In the genomic region with DNA sequence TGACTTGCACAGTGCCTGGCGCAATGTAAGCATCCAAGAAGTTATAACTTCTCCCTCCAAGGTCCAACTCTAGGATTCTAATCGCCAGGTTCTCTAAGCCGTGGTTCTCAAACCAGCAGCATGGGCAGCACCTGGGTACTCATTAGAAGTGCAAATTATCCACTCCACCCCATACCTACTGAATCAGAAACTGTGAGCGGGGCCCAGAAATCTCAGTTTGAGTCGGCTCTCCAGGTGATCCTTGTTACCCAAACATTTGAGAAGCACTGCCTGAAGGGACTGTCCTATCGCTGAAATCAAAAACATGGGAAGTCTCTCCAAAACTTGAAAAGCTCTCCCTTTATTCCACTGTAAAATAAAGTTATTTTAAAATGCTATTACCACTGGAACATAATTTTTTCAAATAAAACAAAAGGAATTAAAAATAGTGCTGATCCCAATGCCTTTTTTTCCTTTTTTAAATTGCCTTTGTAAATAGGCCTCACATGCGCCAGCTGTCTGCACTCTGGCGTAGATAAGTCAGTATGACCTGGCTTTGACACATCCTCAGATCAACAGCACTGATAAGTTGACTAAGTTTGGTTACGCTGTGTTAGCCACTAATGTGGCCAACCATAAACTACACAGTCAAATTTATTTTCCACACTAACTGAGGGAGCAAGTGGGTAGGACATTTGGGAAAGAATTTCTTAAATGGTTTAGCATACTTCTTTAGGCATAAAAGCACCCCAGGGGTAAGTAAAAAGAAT, we compare ENCODE assay signal across 8 cellular contexts. TPM values are rescaled to one million over a fixed set of nuclear protein-coding genes. Genes with fewer than 3 reads are reported as not detected.
A peak's percentile ranks its signal among the peaks of the same experiment; 100 is the strongest.
DNase-seq lines count a peak whose midpoint lies in the region; ATAC-seq and TF ChIP-seq lines count a peak whose summit lies in the region.

No MANE protein-coding gene starts in this region.

- WGBS in gastroesophageal sphincter (ENCODE audit: low coverage in 1 of 2), 2 donors, result 75 to 95% methylated on average over 4 to 7 of the region's 9 CpGs

- no peak for TF ChIP-seq POLR2A in gastroesophageal sphincter (IDR thresholded peaks at IDR 0.05)

- H3K36me3 Mint-ChIP-seq in activated naive CD4-positive, alpha-beta T cell treated with anti-CD3 and anti-CD28 coated beads, Interleukin-2, amount 50 U/mL, for 72 hours, result no peaks in the 10 kb centered on the region

- H2AFZ ChIP-seq in KMS-11 (ENCODE audit: low read depth), result no peak overlapping the region; the same call in 1 of the 2 replicates

- no peaks in the 10 kb centered on the region for H3K9me3 Mint-ChIP-seq in activated naive CD4-positive, alpha-beta T cell treated with anti-CD3 and anti-CD28 coated beads, Interleukin-2, amount 50 U/mL, for 72 hours

- H3K9ac ChIP-seq in KMS-11, result no peak overlapping the region

- H3K27ac Mint-ChIP-seq in activated naive CD4-positive, alpha-beta T cell treated with anti-CD3 and anti-CD28 coated beads, Interleukin-2, amount 50 U/mL, for 72 hours, result no peak overlapping the region

- H4K20me1 ChIP-seq in KMS-11 (ENCODE audit: insufficient read depth), result no peaks in the 10 kb centered on the region

- no peak overlapping the region for H3K27ac ChIP-seq in KMS-11
- H3K27ac ChIP-seq in gastroesophageal sphincter, result no peak overlapping the region

- H3K9me3 ChIP-seq in mucosa of descending colon (no peaks in the 10 kb centered on the region), gastroesophageal sphincter (no peaks in the 10 kb centered on the region)

- intact Hi-C loops in mucosa of descending colon (cut with DNase I, micrococcal nuclease) (no loop called here), posterior vena cava (cut with DNase I) (no loop called here)

- no peaks in the 10 kb centered on the region for H3K79me2 ChIP-seq in KMS-11 (ENCODE audit: insufficient read depth, low read depth)

- TF ChIP-seq CTCF in KMS-11 (conservative IDR thresholded peaks at IDR 0.05; ENCODE audit: low read depth, low read length) (no peak), mucosa of descending colon (IDR thresholded peaks at IDR 0.05) (no peak), gastroesophageal sphincter (IDR thresholded peaks at IDR 0.05) (no peak)

- H3K36me3 ChIP-seq in KMS-11 (ENCODE audit: insufficient read depth), result no peaks in the 10 kb centered on the region
- H3K36me3 ChIP-seq in mucosa of descending colon (ENCODE audit: low read depth), result no peaks in the 10 kb centered on the region
- H3K36me3 ChIP-seq in gastroesophageal sphincter, result no peaks in the 10 kb centered on the region

- DNase-seq in EL (peak; percentile 80), mucosa of descending colon (peak in 1 of 3 donors; percentile 60), D341Med (ENCODE audit: low spot score) (no peak), posterior vena cava (ENCODE audit: low spot score) (no peak)
- DNase-seq in activated naive CD4-positive, alpha-beta T cell treated with anti-CD3 and anti-CD28 coated beads, Interleukin-2, amount 50 U/mL, for 72 hours (ENCODE audit: low spot score in 2 of 2), result no peak

- H3K4me3 ChIP-seq in KMS-11 (IDR thresholded peaks at IDR 0.05; ENCODE audit: insufficient read depth, low read depth, low read length) (no peak overlapping the region), mucosa of descending colon (no peak overlapping the region), gastroesophageal sphincter (no peak overlapping the region)

- ATAC-seq in activated naive CD4-positive, alpha-beta T cell treated with anti-CD3 and anti-CD28 coated beads, Interleukin-2, amount 50 U/mL, for 72 hours, result peak; percentile 76 to 98
- ATAC-seq in mucosa of descending colon, result peak; percentile 87
- no peak for ATAC-seq in gastroesophageal sphincter
- no peak for ATAC-seq in GM21390 (IDR thresholded peaks at IDR 0.05; ENCODE audit: unreplicated experiment)

- no peaks in the 10 kb centered on the region for H3K27me3 ChIP-seq in KMS-11 (ENCODE audit: insufficient read depth, low read depth)
- H3K27me3 ChIP-seq in gastroesophageal sphincter, result no peaks in the 10 kb centered on the region

- H3K4me1 ChIP-seq in KMS-11 (ENCODE audit: low read depth, poor library complexity, severe bottlenecking) (peaks cover 27% of the 10 kb centered on the region), mucosa of descending colon (ENCODE audit: low read depth) (peaks cover 24% of the 10 kb centered on the region), gastroesophageal sphincter (no peaks in the 10 kb centered on the region)

- no peak for TF ChIP-seq EP300 in gastroesophageal sphincter (IDR thresholded peaks at IDR 0.05)

- peak overlapping the region; percentile 48 for H3K4me2 ChIP-seq in KMS-11

RNA-seq across cellular contexts. Expression of a gene that starts 8.4 kb away (rescaled TPM):
- total RNA-seq in activated naive CD4-positive, alpha-beta T cell treated with anti-CD3 and anti-CD28 coated beads, Interleukin-2, amount 50 U/mL, for 72 hours, result 10 to 100 TPM; 23.9 to 43.6 TPM
- 10 to 100 TPM; 27.1 to 30.9 (median 27.4) TPM for total RNA-seq in mucosa of descending colon
- total RNA-seq in posterior vena cava, result 10 to 100 TPM; 25.1 to 25.4 TPM
- 10 to 100 TPM; 18.1 to 21.8 (median 20.9) TPM for total RNA-seq in gastroesophageal sphincter

RNA-seq across cellular contexts. Expression of a gene that starts 49.1 kb away (rescaled TPM):
- total RNA-seq in activated naive CD4-positive, alpha-beta T cell treated with anti-CD3 and anti-CD28 coated beads, Interleukin-2, amount 50 U/mL, for 72 hours, result not detected
- 100 to 1,000 TPM in 1 of 3 donors, 10 to 100 TPM in 1, 1 to 10 TPM in 1; 7.5 to 134 (median 15.4) TPM for total RNA-seq in mucosa of descending colon
- 100 to 1,000 TPM; 348 to 366 TPM for total RNA-seq in posterior vena cava
- 100 to 1,000 TPM; 156 to 408 (median 278) TPM for total RNA-seq in gastroesophageal sphincter

Comparison
In these comparisons a context has a peak if more than half of its experiments do, and no peak if none do; other contexts are left out.
1. ATAC-seq: peak in activated naive CD4-positive, alpha-beta T cell treated with anti-CD3 and anti-CD28 coated beads, Interleukin-2, amount 50 U/mL, for 72 hours (2 of 2) and mucosa of descending colon (single experiment); none in gastroesophageal sphincter (single experiment) and GM21390 (single experiment).
2. RNA of a gene that starts 49.1 kb away (total RNA-seq): 348 to 366 TPM in posterior vena cava, 156 to 408 TPM in gastroesophageal sphincter and 7.5 to 134 TPM in mucosa of descending colon; not detected in activated naive CD4-positive, alpha-beta T cell treated with anti-CD3 and anti-CD28 coated beads, Interleukin-2, amount 50 U/mL, for 72 hours; every median in the first group is over 4 times any median in the second.